8 cellular contexts compared by ENCODE assay signal in the genomic region with DNA sequence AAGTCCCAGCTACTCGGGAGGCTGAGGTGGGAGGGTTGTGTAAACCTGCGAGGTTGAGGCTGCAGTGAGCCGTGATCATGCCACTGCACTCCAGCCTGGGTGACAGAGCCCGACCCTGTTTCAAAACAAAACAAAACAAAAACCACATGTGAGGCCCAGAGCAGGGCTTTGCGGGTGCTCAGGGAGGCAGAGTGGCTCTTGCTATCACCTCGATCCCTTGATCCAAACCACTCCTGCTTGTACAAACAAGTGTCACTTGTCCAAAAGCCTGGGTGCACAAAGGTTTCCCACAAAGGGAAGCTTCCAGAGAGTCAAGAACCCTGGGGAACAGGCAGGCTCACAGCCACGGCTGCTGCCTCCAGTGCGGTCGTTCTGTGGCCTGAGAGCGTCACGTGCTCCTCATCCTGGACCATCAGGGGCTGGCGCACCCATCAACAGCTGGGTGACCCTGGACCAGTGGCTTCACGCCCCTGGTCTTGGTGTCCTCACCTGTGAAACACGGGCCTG.
DNase-seq lines count a peak whose midpoint lies in the region; ATAC-seq and TF ChIP-seq lines count a peak whose summit lies in the region.

No MANE protein-coding gene starts in this region.

- in situ Hi-C loops in GM13976 (cut with MboI; ENCODE audit: low sequenced_read_pairs, unreplicated experiment) = no loop called here

- peaks cover 0 to 52% (median 41%) of the 10 kb centered on the region in 4 donors for H3K4me1 ChIP-seq in sigmoid colon

- H3K9me3 ChIP-seq in sigmoid colon = no peaks in the 10 kb centered on the region

- no peak for TF ChIP-seq CTCF in GM13976 (IDR thresholded peaks at IDR 0.05; ENCODE audit: borderline replicate concordance, control extremely low read depth, extremely low read depth, insufficient read depth, missing control alignments)
- no peak for TF ChIP-seq CTCF in sigmoid colon (IDR thresholded peaks at IDR 0.05)

- TF ChIP-seq POLR2A in sigmoid colon (IDR thresholded peaks at IDR 0.05) = no peak

- H3K4me1 Mint-ChIP-seq in activated CD4-positive, alpha-beta memory T cell treated with anti-CD3 and anti-CD28 coated beads for 36 hours (ENCODE audit: low read depth) = peaks cover 41% of the 10 kb centered on the region

- DNase-seq in GM13976 (ENCODE audit: low spot score) (peak; percentile 63), HT-29 (ENCODE audit: low spot score) (peak; percentile 54), fibroblast of peridontal ligament (ENCODE audit: extremely low read depth) (peak; percentile 21), sigmoid colon (peak; percentile 80), NCI-H2227 (lab: John Stamatoyannopoulos, UW; ENCODE audit: unreplicated experiment) (no peak)
- peak; percentile 85 for DNase-seq in activated CD4-positive, alpha-beta memory T cell treated with anti-CD3 and anti-CD28 coated beads for 36 hours

- CTCF ChIA-PET in activated CD4-positive, alpha-beta memory T cell treated with anti-CD3 and anti-CD28 coated beads for 36 hours (lab: Charles Lee) = interaction anchor here (1.6 to 2.0 kb wide), 2 partner anchors 38 to 284 kb away, joined by 8 to 9 read pairs; no protein-coding TSS in a partner anchor

- ATAC-seq in GM21576 (IDR thresholded peaks at IDR 0.05; ENCODE audit: unreplicated experiment) (no peak), HG03045 (IDR thresholded peaks at IDR 0.05; ENCODE audit: unreplicated experiment) (no peak)

- no peak overlapping the region for H3K4me3 Mint-ChIP-seq in activated CD4-positive, alpha-beta memory T cell treated with anti-CD3 and anti-CD28 coated beads for 36 hours

- H3K27me3 Mint-ChIP-seq in activated CD4-positive, alpha-beta memory T cell treated with anti-CD3 and anti-CD28 coated beads for 36 hours = no peaks in the 10 kb centered on the region

- H3K27ac ChIP-seq in sigmoid colon = peak overlapping the region; percentile 76 to 100 (median 98)

- no peak for TF ChIP-seq EP300 in sigmoid colon (IDR thresholded peaks at IDR 0.05)

- H3K9me3 Mint-ChIP-seq in activated CD4-positive, alpha-beta memory T cell treated with anti-CD3 and anti-CD28 coated beads for 36 hours = peaks cover 4% of the 10 kb centered on the region

- H3K27me3 ChIP-seq in sigmoid colon = no peaks in the 10 kb centered on the region

- no peaks in the 10 kb centered on the region for H3K36me3 Mint-ChIP-seq in activated CD4-positive, alpha-beta memory T cell treated with anti-CD3 and anti-CD28 coated beads for 36 hours

- H3K36me3 ChIP-seq in sigmoid colon = no peaks in the 10 kb centered on the region

- no peak overlapping the region for H3K4me3 ChIP-seq in sigmoid colon

- WGBS in sigmoid colon, 2 donors = 24 to 31% methylated on average over 14 of the region's 14 CpGs

- intact Hi-C loops in activated CD4-positive, alpha-beta memory T cell treated with anti-CD3 and anti-CD28 coated beads for 36 hours (cut with micrococcal nuclease) = loop anchor here (1.0 to 2.0 kb wide), 2 partner anchors 29 to 429 kb away; a partner anchor contains a TSS
- intact Hi-C loops in sigmoid colon (cut with DNase I) = loop anchor here (5.0 kb wide), 2 partner anchors 76 to 94 kb away; no protein-coding TSS in a partner anchor

- peak overlapping the region; percentile 65 for H3K27ac Mint-ChIP-seq in activated CD4-positive, alpha-beta memory T cell treated with anti-CD3 and anti-CD28 coated beads for 36 hours

- POLR2A ChIA-PET in activated CD4-positive, alpha-beta memory T cell treated with anti-CD3 and anti-CD28 coated beads for 36 hours (lab: Charles Lee) = interaction anchor here (3.1 to 3.8 kb wide), 2 partner anchors 25 to 31 kb away, joined by 17 to 22 read pairs; no protein-coding TSS in a partner anchor
